In genomic region chr19:54206831-54207177, GRCh38 we compare ENCODE assay signal across 14 cellular contexts. TPM values are rescaled to one million over a fixed set of nuclear protein-coding genes. Genes with fewer than 3 reads are reported as not detected.
DNase-seq lines count a peak whose midpoint lies in the region; ATAC-seq, FAIRE-seq and TF ChIP-seq lines count a peak whose summit lies in the region.
"Had no signal": no experiment of that assay in that cellular context is flagged by ENCODE, and none has a peak within 500 bp of the region (broad histone marks: within the 10 kb centered on the region; RNA-seq: fewer than 3 reads in every experiment).

No MANE protein-coding gene starts in this region.

- H3K4me3 ChIP-seq in kidney (ENCODE audit: low read length in 2 of 2), result no peak overlapping the region
- H3K4me3 ChIP-seq: tibial artery had no signal

- FAIRE-seq in kidney (lab: Jason Lieb, UNC), result no peak

- no peak for DNase-seq in activated naive CD4-positive, alpha-beta T cell treated with anti-CD3 and anti-CD28 coated beads for 36 hours
- no peak for DNase-seq in activated naive CD4-positive, alpha-beta T cell (lab: John Stamatoyannopoulos, UW)
- DNase-seq in T-helper 17 cell (no peak), kidney (peak; percentile 26), substantia nigra (lab: John Stamatoyannopoulos, UW) (no peak), hepatic stellate cell (ENCODE audit: low spot score) (no peak)
- DNase-seq: BE2C; NCI-H2081; PC-3; stimulated activated CD4-positive, alpha-beta T cell treated with anti-CD3 and anti-CD28 coated beads, Interleukin-4, amount 100 ng/mL, for 4 hours; tibial artery had no signal

- H3K27ac Mint-ChIP-seq in activated naive CD4-positive, alpha-beta T cell treated with anti-CD3 and anti-CD28 coated beads for 36 hours, result peak overlapping the region; percentile 85
- peak overlapping the region; percentile 95 for H3K27ac Mint-ChIP-seq in T-helper 17 cell

- no peaks in the 10 kb centered on the region for H3K9me3 Mint-ChIP-seq in activated naive CD4-positive, alpha-beta T cell treated with anti-CD3 and anti-CD28 coated beads for 36 hours

- peaks cover 39 to 47% of the 10 kb centered on the region in 2 donors for H3K4me1 ChIP-seq in kidney (ENCODE audit: control insufficient read depth in 1 of 2, insufficient read depth in 1 of 2, low read depth in 1 of 2, low read length in 2 of 2)

- no peak overlapping the region for H3K9ac ChIP-seq in kidney (ENCODE audit: low read length in 2 of 2)

- intact Hi-C loops in activated naive CD4-positive, alpha-beta T cell treated with anti-CD3 and anti-CD28 coated beads for 36 hours (cut with micrococcal nuclease), result loop anchor here (5.0 kb wide), 1 partner anchor 340 kb away; the partner anchor contains the start of gene MYADM
- intact Hi-C loops in kidney (cut with DNase I), result no loop called here

- peaks cover 94% of the 10 kb centered on the region for H3K4me1 Mint-ChIP-seq in activated naive CD4-positive, alpha-beta T cell treated with anti-CD3 and anti-CD28 coated beads for 36 hours (ENCODE audit: low read depth)
- peaks cover 60% of the 10 kb centered on the region for H3K4me1 Mint-ChIP-seq in T-helper 17 cell

- H3K27ac ChIP-seq in kidney (ENCODE audit: low read depth in 2 of 2, low read length in 2 of 2) (peak overlapping the region in 1 of 2 donors; percentile 0), substantia nigra (ENCODE audit: low read depth, low read length, poor library complexity, severe bottlenecking) (peak overlapping the region; percentile 15)
- H3K27ac ChIP-seq: tibial artery had no signal

- H3K36me3 Mint-ChIP-seq in activated naive CD4-positive, alpha-beta T cell treated with anti-CD3 and anti-CD28 coated beads for 36 hours (ENCODE audit: low read depth), result peaks cover 84% of the 10 kb centered on the region
- peaks cover 10% of the 10 kb centered on the region for H3K36me3 Mint-ChIP-seq in T-helper 17 cell (ENCODE audit: low read depth)

- no peak for ATAC-seq in T-helper 17 cell
- ATAC-seq in HG03378 (IDR thresholded peaks at IDR 0.05; ENCODE audit: unreplicated experiment), result no peak
- no peak for ATAC-seq in HG03469 (IDR thresholded peaks at IDR 0.05; ENCODE audit: unreplicated experiment)
- ATAC-seq: PC-3 had no signal

- TF ChIP-seq CTCF in kidney (IDR thresholded peaks at IDR 0.05; ENCODE audit: borderline replicate concordance, extremely low read depth, insufficient read depth), result no peak

- no peaks in the 10 kb centered on the region for H3K27me3 Mint-ChIP-seq in activated naive CD4-positive, alpha-beta T cell treated with anti-CD3 and anti-CD28 coated beads for 36 hours (ENCODE audit: low read depth)
- no peaks in the 10 kb centered on the region for H3K27me3 Mint-ChIP-seq in T-helper 17 cell

- CTCF ChIA-PET in activated naive CD4-positive, alpha-beta T cell treated with anti-CD3 and anti-CD28 coated beads for 36 hours (lab: Charles Lee), result interaction anchor here (1.6 to 1.7 kb wide), 2 partner anchors 39 to 59 kb away, joined by 5 to 7 read pairs; no protein-coding TSS in a partner anchor

- H3K9me3 ChIP-seq in T-helper 17 cell (ENCODE audit: control insufficient read depth, low read length, poor library complexity, severe bottlenecking), result no peaks in the 10 kb centered on the region
- H3K9me3 ChIP-seq in kidney (ENCODE audit: control insufficient read depth in 1 of 2, low read length in 2 of 2), result no peaks in the 10 kb centered on the region
- H3K9me3 ChIP-seq: BE2C, tibial artery had no signal

- H3K4me3 Mint-ChIP-seq in activated naive CD4-positive, alpha-beta T cell treated with anti-CD3 and anti-CD28 coated beads for 36 hours, result peak overlapping the region; percentile 29
- H3K4me3 Mint-ChIP-seq in T-helper 17 cell, result peak overlapping the region; percentile 21

- H3K36me3 ChIP-seq in kidney (ENCODE audit: control insufficient read depth in 1 of 2, insufficient read depth in 2 of 2, low read length in 2 of 2), result peaks cover 32 to 54% of the 10 kb centered on the region in 2 donors

RNA-seq across cellular contexts. Expression of gene RPS9, which starts 6.1 kb away (rescaled TPM):
- 1,000 to 10,000 TPM; 1,883 to 1,912 TPM for total RNA-seq in activated naive CD4-positive, alpha-beta T cell treated with anti-CD3 and anti-CD28 coated beads for 36 hours
- total RNA-seq in T-helper 17 cell, result 1,000 to 10,000 TPM; 1,676 to 1,883 TPM
- 1,209 TPM for total RNA-seq in kidney
- 2,020 TPM for polyA plus RNA-seq in kidney (ENCODE audit: insufficient read depth, low read depth, low replicate concordance)

RNA-seq across cellular contexts. Expression of gene TSEN34, which starts 15.7 kb away (rescaled TPM):
- total RNA-seq in activated naive CD4-positive, alpha-beta T cell treated with anti-CD3 and anti-CD28 coated beads for 36 hours, result 1 to 10 TPM; 8.0 to 8.5 TPM
- 1 to 10 TPM; 8.1 to 8.9 TPM for total RNA-seq in T-helper 17 cell
- total RNA-seq in kidney, result 33.8 TPM
- polyA plus RNA-seq in kidney (ENCODE audit: insufficient read depth, low read depth, low replicate concordance), result 51.0 TPM

RNA-seq across cellular contexts. Expression of gene LILRB3, which starts 16.0 kb away (rescaled TPM):
- not detected for total RNA-seq in activated naive CD4-positive, alpha-beta T cell treated with anti-CD3 and anti-CD28 coated beads for 36 hours
- total RNA-seq in T-helper 17 cell (1 to 10 TPM; 5.2 to 6.2 TPM), kidney (10.0 TPM)
- polyA plus RNA-seq in kidney (ENCODE audit: insufficient read depth, low read depth, low replicate concordance), result 1.4 TPM
- total RNA-seq: PC-3 had no signal
- polyA plus RNA-seq: neural cell had no signal

RNA-seq across cellular contexts. Expression of gene MBOAT7, which starts 17.4 kb away (rescaled TPM):
- 10 to 100 TPM; 33.7 to 36.1 TPM for total RNA-seq in activated naive CD4-positive, alpha-beta T cell treated with anti-CD3 and anti-CD28 coated beads for 36 hours
- total RNA-seq in T-helper 17 cell, result 10 to 100 TPM; 18.4 to 24.5 TPM
- 64.4 TPM for total RNA-seq in kidney
- 41.6 TPM for polyA plus RNA-seq in kidney (ENCODE audit: insufficient read depth, low read depth, low replicate concordance)

RNA-seq across cellular contexts. Expression of gene TMC4, which starts 33.8 kb away (rescaled TPM):
- under 1 TPM in 1 of 2 experiments, not detected in 1; 0.24 TPM for total RNA-seq in activated naive CD4-positive, alpha-beta T cell treated with anti-CD3 and anti-CD28 coated beads for 36 hours
- total RNA-seq in T-helper 17 cell (1 to 10 TPM; 1.3 to 3.1 TPM), kidney (98.9 TPM)
- polyA plus RNA-seq in kidney (ENCODE audit: insufficient read depth, low read depth, low replicate concordance), result 64.6 TPM
